ENCODE assay signal across 11 cellular contexts in genomic region chr17:31571124-31571892, GRCh38.
DNase-seq lines count a peak whose midpoint lies in the region; TF ChIP-seq lines count a peak whose summit lies in the region.
"Had no signal": no experiment of that assay in that cellular context is flagged by ENCODE, and none has a peak within 500 bp of the region (broad histone marks: within the 10 kb centered on the region; RNA-seq: fewer than 3 reads in every experiment).

No MANE protein-coding gene starts in this region.

- peak overlapping the region in 4 of 7 donors; percentile 21 to 54 (median 32) for H3K27ac Mint-ChIP-seq in CD14-positive monocyte

- 30% methylated on average over 13 of the region's 13 CpGs for WGBS in prostate gland

- intact Hi-C loops in CD14-positive monocyte (cut with micrococcal nuclease), result no loop called here
- intact Hi-C loops in cardiac septum (cut with DNase I), result loop anchor here (2.0 to 5.0 kb wide), 3 partner anchors 25 to 166 kb away; no protein-coding TSS in a partner anchor
- intact Hi-C loops in prostate gland (cut with DNase I), result loop anchor here (5.0 kb wide), 1 partner anchor 126 kb away; no protein-coding TSS in a partner anchor

- DNase-seq in CD14-positive monocyte (ENCODE audit: low spot score) (no peak), cardiac septum (ENCODE audit: low spot score) (peak; percentile 90), prostate gland (ENCODE audit: low spot score) (peak; percentile 42), medulla oblongata (ENCODE audit: extremely low spot score) (no peak), SKM-1 (lab: John Stamatoyannopoulos, UW; ENCODE audit: unreplicated experiment) (no peak), DMS153 treated with DMSO at 0.1 percent for 48 hours (lab: John Stamatoyannopoulos, UW; ENCODE audit: unreplicated experiment) (no peak), HuH-7.5 (ENCODE audit: low spot score) (no peak)
- DNase-seq: activated T-cell treated with anti-CD3 and anti-CD28 coated beads, Interleukin-2, amount 50 U/mL, for 48 hours; COR-L47; KBM-7 had no signal

- H3K36me3 ChIP-seq in prostate gland, result no peaks in the 10 kb centered on the region

- H3K27me3 ChIP-seq in prostate gland (replicated peaks; ENCODE audit: insufficient read depth), result no peaks in the 10 kb centered on the region

- peaks cover 7% of the 10 kb centered on the region for H3K4me1 ChIP-seq in prostate gland (replicated peaks)

- peak overlapping the region; percentile 7; the same call in 1 of the 2 replicates for H3K27ac ChIP-seq in VCaP
- H3K27ac ChIP-seq in prostate gland, result peak overlapping the region; percentile 50 to 66

- H3K4me3 Mint-ChIP-seq in CD14-positive monocyte, result no peak overlapping the region

- peaks cover 31% of the 10 kb centered on the region for H3K4me1 Mint-ChIP-seq in CD14-positive monocyte

- no peak overlapping the region for H3K4me3 ChIP-seq in prostate gland

- TF ChIP-seq CTCF in CD14-positive monocyte (IDR thresholded peaks at IDR 0.05), result no peak
- TF ChIP-seq CTCF in VCaP (conservative IDR thresholded peaks at IDR 0.05), result no peak
- no peak for TF ChIP-seq CTCF in prostate gland (IDR thresholded peaks at IDR 0.05)

- TF ChIP-seq POLR2A in prostate gland (IDR thresholded peaks at IDR 0.05), result no peak

- peaks cover 21 to 35% of the 10 kb centered on the region in 2 donors for H3K36me3 Mint-ChIP-seq in CD14-positive monocyte

- no peaks in the 10 kb centered on the region for H3K9me3 ChIP-seq in prostate gland

- no peaks in the 10 kb centered on the region for H3K9me3 Mint-ChIP-seq in CD14-positive monocyte

- H3K27me3 Mint-ChIP-seq in CD14-positive monocyte (ENCODE audit: low read depth in 3 of 3), result no peaks in the 10 kb centered on the region

Comparison
In these comparisons a context has a peak if more than half of its experiments do, and no peak if none do; other contexts are left out.
1. DNase-seq: peak in cardiac septum (single experiment) and prostate gland (single experiment); none in CD14-positive monocyte (single experiment), medulla oblongata (single experiment), SKM-1 (single experiment), DMS153 treated with DMSO at 0.1 percent for 48 hours (single experiment) and HuH-7.5 (single experiment).
2. intact Hi-C loops: an anchor here in cardiac septum (2.0 to 5.0 kb wide) and prostate gland (5.0 kb wide); none called in CD14-positive monocyte.